ENCODE assay signal across 20 cellular contexts in the genomic region with DNA sequence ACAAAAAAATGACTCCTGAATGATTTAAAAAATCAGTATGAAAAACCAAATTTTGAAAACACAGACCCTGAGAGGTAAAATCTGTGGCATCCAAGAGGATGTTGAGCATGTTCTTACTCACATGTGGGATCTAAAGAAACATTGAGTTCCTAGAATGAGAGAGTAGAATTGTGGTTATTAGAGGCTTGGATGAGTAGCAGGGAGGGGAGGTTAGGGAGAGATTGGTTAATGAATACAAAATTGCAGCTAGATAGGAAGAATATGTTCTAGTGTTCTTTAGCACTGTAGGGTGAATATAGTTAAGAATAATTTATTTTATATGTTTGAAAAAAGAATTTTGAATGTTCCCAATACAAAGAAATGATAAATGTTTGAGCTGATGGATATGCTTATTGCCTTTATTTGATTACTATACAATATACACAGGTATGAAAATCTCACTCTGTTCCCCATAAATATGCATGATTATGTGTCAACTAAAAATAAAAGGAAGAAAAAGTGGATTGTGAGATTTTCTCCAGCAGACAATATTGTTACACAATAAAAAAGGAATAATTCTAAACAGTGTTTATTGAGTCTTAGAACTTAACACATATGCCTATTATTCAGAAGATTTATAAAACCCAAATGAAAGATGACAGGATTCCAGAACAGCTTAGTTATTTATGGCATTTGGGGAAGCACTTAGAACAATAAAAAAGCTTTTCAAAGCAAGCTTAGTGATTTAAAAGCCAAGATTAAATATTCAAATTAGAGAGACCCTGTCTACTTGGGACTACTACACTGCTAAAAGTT. TPM values are rescaled to one million over a fixed set of nuclear protein-coding genes. Genes with fewer than 3 reads are reported as not detected.
DNase-seq lines count a peak whose midpoint lies in the region; ATAC-seq and TF ChIP-seq lines count a peak whose summit lies in the region.
"Had no signal": no experiment of that assay in that cellular context is flagged by ENCODE, and none has a peak within 500 bp of the region (broad histone marks: within the 10 kb centered on the region; RNA-seq: fewer than 3 reads in every experiment).

No MANE protein-coding gene starts in this region.

- no peaks in the 10 kb centered on the region for H3K27me3 Mint-ChIP-seq in GM23338 (ENCODE audit: insufficient read depth, low read depth, poor library complexity)

- no peak for TF ChIP-seq POLR2A in testis (IDR thresholded peaks at IDR 0.05)

- H3K4me2 ChIP-seq in GM23338, result peak overlapping the region; percentile 31; the same call in 1 of the 2 replicates

- no peaks in the 10 kb centered on the region for H3K9me3 ChIP-seq in testis
- H3K9me3 ChIP-seq: HAP-1 had no signal

- H2AFZ ChIP-seq in GM23338, result no peak overlapping the region

- no peak for DNase-seq in GM23338 (ENCODE audit: low spot score)
- DNase-seq in OCI-M1 (lab: John Stamatoyannopoulos, UW), result peak; percentile 43
- peak; percentile 49 for DNase-seq in kidney glomerular epithelial cell (lab: John Stamatoyannopoulos, UW)
- DNase-seq in testis, result no peak
- no peak for DNase-seq in occipital lobe (lab: John Stamatoyannopoulos, UW)
- no peak for DNase-seq in GM13977 (ENCODE audit: low spot score)
- DNase-seq: C1 segment of cervical spinal cord; Calu3; CD4-positive, alpha-beta memory T cell; COR-L47; DMS53; DMS79 treated with DMSO at 0.1 percent for 48 hours; GOT3; HFFc6 had no signal

- H3K27ac ChIP-seq in GM23338 (ENCODE audit: low read depth) (no peak overlapping the region), testis (peak overlapping the region; percentile 6 to 65)

- H3K9me3 Mint-ChIP-seq in GM23338, result no peaks in the 10 kb centered on the region; the same call in 2 of the 3 replicates
- H3K9me3 Mint-ChIP-seq: CD4-positive, alpha-beta memory T cell had no signal

- H3K4me3 Mint-ChIP-seq in GM23338, result no peak overlapping the region
- H3K4me3 Mint-ChIP-seq: CD4-positive, alpha-beta memory T cell; HFFc6 had no signal

- H3K36me3 Mint-ChIP-seq in GM23338 (ENCODE audit: low read depth), result peaks cover 3% of the 10 kb centered on the region; the same call in 1 of the 3 replicates
- H3K36me3 Mint-ChIP-seq: CD4-positive, alpha-beta memory T cell had no signal

- TF ChIP-seq CTCF in GM23338 (conservative IDR thresholded peaks at IDR 0.05; ENCODE audit: low read depth in 2 of 2) (no peak), testis (IDR thresholded peaks at IDR 0.05) (no peak), GM13977 (IDR thresholded peaks at IDR 0.05; ENCODE audit: extremely low read depth, insufficient read depth, missing control alignments) (no peak)

- no peaks in the 10 kb centered on the region for H3F3A ChIP-seq in GM23338 (replicated peaks; ENCODE audit: low read depth)

- H3K27me3 ChIP-seq in GM23338 (ENCODE audit: insufficient read depth) (no peaks in the 10 kb centered on the region), testis (no peaks in the 10 kb centered on the region)

- no peak overlapping the region; the same call in 1 of the 2 replicates for H3K27ac Mint-ChIP-seq in GM23338
- H3K27ac Mint-ChIP-seq: CD4-positive, alpha-beta memory T cell; HFFc6 had no signal

- H3K4me1 ChIP-seq in GM23338 (ENCODE audit: insufficient read depth) (peaks cover 40% of the 10 kb centered on the region), testis (peaks cover 29% of the 10 kb centered on the region)

- H3K79me2 ChIP-seq in GM23338 (replicated peaks; ENCODE audit: insufficient read depth), result no peaks in the 10 kb centered on the region

- no peaks in the 10 kb centered on the region for H4K20me1 ChIP-seq in GM23338 (replicated peaks; ENCODE audit: insufficient read depth)

- H3K9me2 ChIP-seq in GM23338 (ENCODE audit: insufficient read depth), result 0 out of 2 replicates have a peak, but pooled peaks cover 3% of the 10 kb centered on the region

- no peak overlapping the region for H3K4me3 ChIP-seq in GM23338
- H3K4me3 ChIP-seq in testis, result no peak overlapping the region
- H3K4me3 ChIP-seq: HAP-1 had no signal

- peaks cover 24% of the 10 kb centered on the region for H3K4me1 Mint-ChIP-seq in GM23338
- H3K4me1 Mint-ChIP-seq: CD4-positive, alpha-beta memory T cell had no signal

- H3K36me3 ChIP-seq in GM23338 (ENCODE audit: insufficient read depth), result no peaks in the 10 kb centered on the region
- H3K36me3 ChIP-seq in testis (ENCODE audit: low read depth, missing control alignments), result no peaks in the 10 kb centered on the region
- H3K36me3 ChIP-seq: HAP-1 had no signal

- ATAC-seq in GM23338 (no peak), GM19328 (IDR thresholded peaks at IDR 0.05; ENCODE audit: unreplicated experiment) (no peak)

- in situ Hi-C loops in GM13977 (cut with MboI; ENCODE audit: low pct_unique_long_range_greater_than_20kb, low sequenced_read_pairs, unreplicated experiment), result no loop called here

- intact Hi-C loops in testis (cut with DNase I; ENCODE audit: low total_unique reads), result no loop called here

TF ChIP-seq in GM23338, 12 proteins besides CTCF, POLR2A, EP300 and RAD21:
- no peak for TF ChIP-seq POLR2AphosphoS5 (IDR thresholded peaks at IDR 0.05; ENCODE audit: low read depth)

RNA-seq across cellular contexts. Expression of a gene that starts 28.7 kb away (rescaled TPM):
- total RNA-seq in GM23338 (2014; rRNA removed; shearing (Covaris generic)), result not detected in 2 replicates
- not detected in 2 replicates for polyA plus RNA-seq in GM23338 (2016; fragmentation: Nextera tagmentation; extraction: Ambion mirVana)
- 1 to 10 TPM in 1 of 2 donors, under 1 TPM in 1; 0.39 to 2.6 TPM for total RNA-seq in testis
- polyA plus RNA-seq in testis (ENCODE audit: insufficient read depth, low read depth, low replicate concordance), result 2.0 TPM
- 0.16 TPM for total RNA-seq in occipital lobe
- total RNA-seq: A172; A673; Calu3; CD4-positive, alpha-beta memory T cell; Daoy; HFFc6 had no signal
- polyA plus RNA-seq: BJ; CD4-positive, alpha-beta memory T cell had no signal

Comparison
In these comparisons a context has a peak if more than half of its experiments do, and no peak if none do; other contexts are left out.
1. DNase-seq: peak in OCI-M1 (single experiment) and kidney glomerular epithelial cell (single experiment); none in GM23338 (single experiment), testis (single experiment), occipital lobe (single experiment) and GM13977 (single experiment).